Comparison of ENCODE assay signal across 8 cellular contexts in the genomic region with DNA sequence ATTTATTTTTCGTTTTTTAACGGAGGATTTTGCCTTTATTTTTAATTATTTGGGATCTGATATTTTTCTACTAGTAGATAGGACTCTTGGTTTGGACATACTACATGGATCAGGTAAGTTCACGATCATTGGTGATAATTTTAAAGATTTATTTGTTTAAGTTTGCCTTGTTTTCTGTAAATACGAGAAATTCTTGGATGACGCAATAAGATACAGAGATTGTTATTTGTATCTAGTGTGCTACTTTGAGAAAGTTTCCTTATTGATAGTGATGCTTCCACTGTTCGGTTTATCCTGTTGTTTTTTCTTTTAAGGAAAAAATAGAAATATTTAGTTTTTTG. TPM values are rescaled to one million over a fixed set of nuclear protein-coding genes. Genes with fewer than 3 reads are reported as not detected.
DNase-seq lines count a peak whose midpoint lies in the region; ATAC-seq and TF ChIP-seq lines count a peak whose summit lies in the region.

No MANE protein-coding gene starts in this region.

- TF ChIP-seq CTCF in KMS-11 (conservative IDR thresholded peaks at IDR 0.05; ENCODE audit: low read depth, low read length) = no peak
- TF ChIP-seq CTCF in cardiac fibroblast (IDR thresholded peaks at IDR 0.05; ENCODE audit: low read depth, low read length) = no peak

- H3K27ac ChIP-seq in ACC112 (ENCODE audit: low read depth, low read length) (peak overlapping the region; percentile 99), KMS-11 (peak overlapping the region; percentile 99)

- H3K4me1 ChIP-seq in ACC112 (ENCODE audit: control insufficient read depth, insufficient read depth, low read length, unreplicated experiment) = peaks cover 9% of the 10 kb centered on the region
- H3K4me1 ChIP-seq in KMS-11 (ENCODE audit: low read depth, poor library complexity, severe bottlenecking) = peaks cover 58% of the 10 kb centered on the region
- H3K4me1 ChIP-seq in mononuclear cell (ENCODE audit: insufficient read depth, low read length) = peaks cover 15% of the 10 kb centered on the region

- H3K27me3 ChIP-seq in ACC112 (ENCODE audit: insufficient read depth, low read length) (no peaks in the 10 kb centered on the region), KMS-11 (ENCODE audit: insufficient read depth, low read depth) (no peaks in the 10 kb centered on the region), mononuclear cell (ENCODE audit: insufficient read depth, low read length) (no peaks in the 10 kb centered on the region)

- H3K4me3 ChIP-seq in ACC112 (ENCODE audit: low read depth, low read length) (peak overlapping the region; percentile 92), KMS-11 (IDR thresholded peaks at IDR 0.05; ENCODE audit: insufficient read depth, low read depth, low read length) (no peak overlapping the region), cardiac fibroblast (replicated peaks in 1 of 2; ENCODE audit: low read depth in 2 of 2, low read length in 2 of 2) (peak overlapping the region; percentile 54 to 70), mononuclear cell (ENCODE audit: low read length) (peak overlapping the region; percentile 89)

- DNase-seq in cardiac fibroblast (ENCODE audit: low read depth in 2 of 2) (peak in 1 of 2 donors; percentile 40), iPS-NIHi11 (ENCODE audit: low spot score) (no peak), NCI-H2196 treated with DMSO at 0.1 percent for 48 hours (lab: John Stamatoyannopoulos, UW; ENCODE audit: unreplicated experiment) (no peak)

- H3K4me2 ChIP-seq in KMS-11 = peak overlapping the region; percentile 99

- H3K79me2 ChIP-seq in ACC112 (ENCODE audit: control insufficient read depth, insufficient read depth, low read length, unreplicated experiment) (peaks cover 88% of the 10 kb centered on the region), KMS-11 (ENCODE audit: insufficient read depth, low read depth) (peaks cover 96% of the 10 kb centered on the region)

- H4K20me1 ChIP-seq in KMS-11 (ENCODE audit: insufficient read depth) = 0 out of 2 replicates have a peak, but pooled peaks cover 5% of the 10 kb centered on the region

- H2AFZ ChIP-seq in ACC112 (ENCODE audit: low read length, unreplicated experiment) (no peak overlapping the region), KMS-11 (ENCODE audit: low read depth) (no peak overlapping the region)

- H3K9me3 ChIP-seq in mononuclear cell (ENCODE audit: low read depth, low read length) = no peaks in the 10 kb centered on the region

- peak overlapping the region; percentile 99 for H3K9ac ChIP-seq in KMS-11

- ATAC-seq in HG03159 (IDR thresholded peaks at IDR 0.05; ENCODE audit: unreplicated experiment) (no peak), HG03354 (IDR thresholded peaks at IDR 0.05; ENCODE audit: poor library complexity, severe bottlenecking, unreplicated experiment) (no peak)

- H3K36me3 ChIP-seq in ACC112 (ENCODE audit: insufficient read depth, low read length) (peaks cover 49% of the 10 kb centered on the region), KMS-11 (ENCODE audit: insufficient read depth) (peaks cover 10% of the 10 kb centered on the region; the same call in 1 of the 2 replicates)

RNA-seq across cellular contexts. Expression of a gene that starts 0.6 kb away (rescaled TPM):
- total RNA-seq in mononuclear cell = 947 TPM
